In the genomic region with DNA sequence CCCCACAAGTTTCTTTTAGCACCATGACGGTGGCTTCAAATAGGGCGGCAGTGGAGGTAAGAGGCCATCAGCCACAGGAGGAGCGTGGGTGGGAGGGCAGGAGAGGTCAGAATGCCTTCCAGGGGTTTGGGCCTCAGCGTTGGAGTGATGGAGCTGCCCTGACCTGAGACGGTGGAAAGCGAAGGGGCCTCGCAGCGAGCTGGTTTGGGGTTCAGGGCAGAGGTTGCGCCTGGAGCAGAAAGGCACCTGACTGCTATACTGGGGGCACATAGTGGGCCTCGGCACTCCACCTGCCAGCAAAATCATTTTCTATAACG, we compare ENCODE assay signal across 8 cellular contexts. TPM values are rescaled to one million over a fixed set of nuclear protein-coding genes. Genes with fewer than 3 reads are reported as not detected.
DNase-seq lines count a peak whose midpoint lies in the region; ATAC-seq, FAIRE-seq and TF ChIP-seq lines count a peak whose summit lies in the region.

No MANE protein-coding gene starts in this region.

- no peaks in the 10 kb centered on the region for H3K9me3 ChIP-seq in astrocyte (ENCODE audit: insufficient read depth, low read depth, low read length)
- no peaks in the 10 kb centered on the region for H3K9me3 ChIP-seq in liver (ENCODE audit: control insufficient read depth in 4 of 4, low read length in 3 of 4)
- H3K9me3 ChIP-seq in thymus (ENCODE audit: control insufficient read depth) = peaks cover 1% of the 10 kb centered on the region

- H3K27me3 Mint-ChIP-seq in activated CD8-positive, alpha-beta memory T cell treated with anti-CD3 and anti-CD28 coated beads, Interleukin-2, amount 10 ng/mL, durations not matched to agents 7 days and 5 days = no peaks in the 10 kb centered on the region
- H3K27me3 Mint-ChIP-seq in astrocyte (ENCODE audit: low read depth, unreplicated experiment) = peaks cover 5% of the 10 kb centered on the region

- TF ChIP-seq CTCF in astrocyte (IDR thresholded peaks at IDR 0.05; ENCODE audit: insufficient read depth, low read depth, low read length) (no peak), liver (IDR thresholded peaks at IDR 0.05; ENCODE audit: low read depth, low read length, missing input control) (no peak)

- H2AFZ ChIP-seq in astrocyte (ENCODE audit: low read depth, low read length) = peak overlapping the region; percentile 97

- no peaks in the 10 kb centered on the region for H3K36me3 ChIP-seq in astrocyte (ENCODE audit: insufficient read depth, low read length)
- no peaks in the 10 kb centered on the region for H3K36me3 ChIP-seq in liver (ENCODE audit: control insufficient read depth in 4 of 4, insufficient read depth in 3 of 4, low read depth in 1 of 4, low read length in 3 of 4)
- no peaks in the 10 kb centered on the region for H3K36me3 ChIP-seq in thymus (ENCODE audit: control insufficient read depth, insufficient read depth)

- H3K27ac ChIP-seq in astrocyte (ENCODE audit: low read depth, low read length) = peak overlapping the region; percentile 83
- peak overlapping the region; percentile 98 to 99 for H3K27ac ChIP-seq in liver (ENCODE audit: low read depth in 1 of 2, low read length in 2 of 2)
- peak overlapping the region; percentile 42 for H3K27ac ChIP-seq in thymus (ENCODE audit: low read depth)

- peaks cover 25% of the 10 kb centered on the region for H3K4me1 ChIP-seq in astrocyte (ENCODE audit: insufficient read depth, low read length)
- peaks cover 10 to 38% (median 24%) of the 10 kb centered on the region in 4 donors for H3K4me1 ChIP-seq in liver (ENCODE audit: control insufficient read depth in 4 of 4, insufficient read depth in 4 of 4, low read length in 3 of 4)
- H3K4me1 ChIP-seq in thymus (ENCODE audit: control insufficient read depth, insufficient read depth, low read length) = peaks cover 7% of the 10 kb centered on the region

- no peak for ATAC-seq in activated CD8-positive, alpha-beta memory T cell treated with anti-CD3 and anti-CD28 coated beads, Interleukin-2, amount 10 ng/mL, durations not matched to agents 7 days and 5 days
- ATAC-seq in HG03175 (IDR thresholded peaks at IDR 0.05; ENCODE audit: unreplicated experiment) = no peak

- H3K79me2 ChIP-seq in astrocyte (ENCODE audit: insufficient read depth, low read length) = peaks cover 50% of the 10 kb centered on the region

- H3K27me3 ChIP-seq in astrocyte (ENCODE audit: insufficient read depth, low read length) (no peaks in the 10 kb centered on the region), liver (ENCODE audit: control insufficient read depth in 4 of 4, insufficient read depth in 4 of 4, low read length in 3 of 4) (no peaks in the 10 kb centered on the region), thymus (ENCODE audit: control insufficient read depth, insufficient read depth) (no peaks in the 10 kb centered on the region)

- peaks cover 49% of the 10 kb centered on the region for H3K4me1 Mint-ChIP-seq in activated CD8-positive, alpha-beta memory T cell treated with anti-CD3 and anti-CD28 coated beads, Interleukin-2, amount 10 ng/mL, durations not matched to agents 7 days and 5 days
- peaks cover 15% of the 10 kb centered on the region for H3K4me1 Mint-ChIP-seq in astrocyte (ENCODE audit: low read depth, unreplicated experiment)

- DNase-seq in activated CD8-positive, alpha-beta memory T cell treated with anti-CD3 and anti-CD28 coated beads, Interleukin-2, amount 10 ng/mL, durations not matched to agents 7 days and 5 days = no peak
- DNase-seq in activated CD8-positive, alpha-beta memory T cell treated with anti-CD3 and anti-CD28 coated beads, Interleukin-2, amount 50 U/mL, for 4 hours = no peak
- DNase-seq in astrocyte (ENCODE audit: low read depth) = no peak
- no peak for DNase-seq in GOT3 (lab: John Stamatoyannopoulos, UW)
- no peak for DNase-seq in hypothalamus (lab: John Stamatoyannopoulos, UW)

- peaks cover 39% of the 10 kb centered on the region for H4K20me1 ChIP-seq in astrocyte (ENCODE audit: insufficient read depth, low read length)

- H3K4me3 Mint-ChIP-seq in activated CD8-positive, alpha-beta memory T cell treated with anti-CD3 and anti-CD28 coated beads, Interleukin-2, amount 10 ng/mL, durations not matched to agents 7 days and 5 days = peak overlapping the region; percentile 93
- H3K4me3 Mint-ChIP-seq in astrocyte (ENCODE audit: unreplicated experiment) = peak overlapping the region; percentile 91

- peak overlapping the region; percentile 94 for H3K27ac Mint-ChIP-seq in activated CD8-positive, alpha-beta memory T cell treated with anti-CD3 and anti-CD28 coated beads, Interleukin-2, amount 10 ng/mL, durations not matched to agents 7 days and 5 days
- peak overlapping the region; percentile 90 for H3K27ac Mint-ChIP-seq in astrocyte (ENCODE audit: unreplicated experiment)

- H3K9ac ChIP-seq in astrocyte (ENCODE audit: low read length) (peak overlapping the region; percentile 94), liver (ENCODE audit: low read depth in 1 of 2, low read length in 2 of 2) (no peak overlapping the region)

- peaks cover 3% of the 10 kb centered on the region for H3K9me3 Mint-ChIP-seq in activated CD8-positive, alpha-beta memory T cell treated with anti-CD3 and anti-CD28 coated beads, Interleukin-2, amount 10 ng/mL, durations not matched to agents 7 days and 5 days (ENCODE audit: low read depth)
- H3K9me3 Mint-ChIP-seq in astrocyte (ENCODE audit: unreplicated experiment) = peaks cover 7% of the 10 kb centered on the region

- CTCF ChIA-PET in activated CD8-positive, alpha-beta memory T cell treated with anti-CD3 and anti-CD28 coated beads, Interleukin-2, amount 10 ng/mL, durations not matched to agents 7 days and 5 days (lab: Charles Lee) = interaction anchor here (0.7 to 1.7 kb wide), 3 partner anchors 21 to 98 kb away, joined by 3 to 4 read pairs (median 4); a partner anchor contains a TSS

- peaks cover 6% of the 10 kb centered on the region for H3K36me3 Mint-ChIP-seq in activated CD8-positive, alpha-beta memory T cell treated with anti-CD3 and anti-CD28 coated beads, Interleukin-2, amount 10 ng/mL, durations not matched to agents 7 days and 5 days
- peaks cover 3% of the 10 kb centered on the region for H3K36me3 Mint-ChIP-seq in astrocyte (ENCODE audit: low read depth, unreplicated experiment)

- peak overlapping the region; percentile 91 for H3K4me2 ChIP-seq in astrocyte (ENCODE audit: low read length)

- no peak for TF ChIP-seq RAD21 in liver (IDR thresholded peaks at IDR 0.05)

- H3K4me3 ChIP-seq in astrocyte (ENCODE audit: insufficient read depth, low read depth, low read length) (peak overlapping the region; percentile 82), liver (ENCODE audit: low read depth in 1 of 3, low read length in 3 of 3) (peak overlapping the region in 2 of 3 donors; percentile 51 to 89), thymus (ENCODE audit: low read length) (peak overlapping the region; percentile 100)

- no peak for FAIRE-seq in astrocyte (lab: Jason Lieb, UNC)

- WGBS in liver = 86% methylated on average over 11 of the region's 11 CpGs
- WGBS in thymus = 95% methylated on average over 11 of the region's 11 CpGs

TF ChIP-seq in liver, 16 proteins besides CTCF, POLR2A, EP300 and RAD21 (continues in another document):
- TF ChIP-seq EGR1 (IDR thresholded peaks at IDR 0.05; ENCODE audit: low read depth in 2 of 2) (no peak), SP1 (IDR thresholded peaks at IDR 0.05) (no peak)
- TF ChIP-seq, protein P1, sequence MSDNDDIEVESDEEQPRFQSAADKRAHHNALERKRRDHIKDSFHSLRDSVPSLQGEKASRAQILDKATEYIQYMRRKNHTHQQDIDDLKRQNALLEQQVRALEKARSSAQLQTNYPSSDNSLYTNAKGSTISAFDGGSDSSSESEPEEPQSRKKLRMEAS (IDR thresholded peaks at IDR 0.05) = no peak
- TF ChIP-seq, protein P2, sequence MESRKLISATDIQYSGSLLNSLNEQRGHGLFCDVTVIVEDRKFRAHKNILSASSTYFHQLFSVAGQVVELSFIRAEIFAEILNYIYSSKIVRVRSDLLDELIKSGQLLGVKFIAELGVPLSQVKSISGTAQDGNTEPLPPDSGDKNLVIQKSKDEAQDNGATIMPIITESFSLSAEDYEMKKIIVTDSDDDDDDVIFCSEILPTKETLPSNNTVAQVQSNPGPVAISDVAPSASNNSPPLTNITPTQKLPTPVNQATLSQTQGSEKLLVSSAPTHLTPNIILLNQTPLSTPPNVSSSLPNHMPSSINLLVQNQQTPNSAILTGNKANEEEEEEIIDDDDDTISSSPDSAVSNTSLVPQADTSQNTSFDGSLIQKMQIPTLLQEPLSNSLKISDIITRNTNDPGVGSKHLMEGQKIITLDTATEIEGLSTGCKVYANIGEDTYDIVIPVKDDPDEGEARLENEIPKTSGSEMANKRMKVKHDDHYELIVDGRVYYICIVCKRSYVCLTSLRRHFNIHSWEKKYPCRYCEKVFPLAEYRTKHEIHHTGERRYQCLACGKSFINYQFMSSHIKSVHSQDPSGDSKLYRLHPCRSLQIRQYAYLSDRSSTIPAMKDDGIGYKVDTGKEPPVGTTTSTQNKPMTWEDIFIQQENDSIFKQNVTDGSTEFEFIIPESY (IDR thresholded peaks at IDR 0.05) = no peak

RNA-seq across cellular contexts. Expression of a gene that starts 0.4 kb away (rescaled TPM):
- 10 to 100 TPM; 26.3 to 29.5 TPM for total RNA-seq in activated CD8-positive, alpha-beta memory T cell treated with anti-CD3 and anti-CD28 coated beads, Interleukin-2, amount 10 ng/mL, durations not matched to agents 7 days and 5 days
- 25.1 and 25.8 TPM in 2 replicates for total RNA-seq in astrocyte
- 10 to 100 TPM; 19.0 to 34.1 TPM for total RNA-seq in liver
- polyA plus RNA-seq in liver = 10 to 100 TPM; 21.2 to 40.5 TPM
- 50.4 TPM for polyA plus RNA-seq in thymus

RNA-seq across cellular contexts. Expression of a gene that starts 53.4 kb away (rescaled TPM):
- total RNA-seq in activated CD8-positive, alpha-beta memory T cell treated with anti-CD3 and anti-CD28 coated beads, Interleukin-2, amount 10 ng/mL, durations not matched to agents 7 days and 5 days = 1 to 10 TPM; 1.1 to 3.8 TPM
- total RNA-seq in astrocyte (2.1 and 2.6 TPM in 2 replicates), liver (10 to 100 TPM in 1 of 2 donors, 1 to 10 TPM in 1; 9.8 to 31.0 TPM)
- polyA plus RNA-seq in liver (10 to 100 TPM; 19.3 to 36.9 TPM), thymus (18.5 TPM)

Comparison
In these comparisons a context has a peak if more than half of its experiments do, and no peak if none do; other contexts are left out.
1. H3K27ac ChIP-seq: peak in every context shown above with its lines; median percentile 98 in liver; 83 in astrocyte; 42 in thymus.